ENCODE assay signal across 8 cellular contexts in genomic region chr6:26383624-26384417, GRCh38. TPM values are rescaled to one million over a fixed set of nuclear protein-coding genes. Genes with fewer than 3 reads are reported as not detected.
DNase-seq lines count a peak whose midpoint lies in the region; ATAC-seq, FAIRE-seq and TF ChIP-seq lines count a peak whose summit lies in the region.

No MANE protein-coding gene starts in this region.

- H3K27ac ChIP-seq in caudate nucleus (ENCODE audit: low read depth, low read length): peak overlapping the region; percentile 87
- H3K27ac ChIP-seq in HepG2 (ENCODE audit: extremely low read length, insufficient read depth, low read length): peak overlapping the region; percentile 45
- H3K27ac ChIP-seq in stomach smooth muscle (ENCODE audit: low read length): peak overlapping the region; percentile 50

- TF ChIP-seq RAD21 in HepG2 (CRISPR knock-in tag; IDR thresholded peaks at IDR 0.05): no peak

- no peaks in the 10 kb centered on the region for H4K20me1 ChIP-seq in HepG2 (ENCODE audit: insufficient read depth, low read length)

- no peak for TF ChIP-seq CTCF in BJ (IDR thresholded peaks at IDR 0.05; ENCODE audit: insufficient read depth, low read depth, low read length)
- TF ChIP-seq CTCF in HepG2 (CRISPR knock-in tag; IDR thresholded peaks at IDR 0.05): no peak

- intact Hi-C loops in HepG2 (cut with micrococcal nuclease; ENCODE audit: unreplicated experiment): loop anchor here (2.0 kb wide), 1 partner anchor 33 kb away; no protein-coding TSS in a partner anchor

- ATAC-seq in HepG2 (peak; percentile 46), HG02678 (IDR thresholded peaks at IDR 0.05; ENCODE audit: unreplicated experiment) (no peak)

- no peak for DNase-seq in BJ (ENCODE audit: low read depth)
- DNase-seq in H4 (ENCODE audit: low spot score): peak; percentile 54
- peak; percentile 68 for DNase-seq in OCI-M1 (lab: John Stamatoyannopoulos, UW)
- peak in 31 of 61 donors; percentile 3 to 52 (median 33) for DNase-seq in caudate nucleus (lab: John Stamatoyannopoulos, UW)
- DNase-seq in HepG2 (ENCODE audit: low spot score): no peak
- no peak for DNase-seq in CD1c-positive myeloid dendritic cell (ENCODE audit: extremely low spot score)

- in situ Hi-C loops in HepG2 (cut with HindIII; ENCODE audit: extremely low pct_ligation_motif_present, low pct_unique_long_range_greater_than_20kb): no loop called here

- TF ChIP-seq EP300 in HepG2 (IDR thresholded peaks at IDR 0.05; ENCODE audit: low read depth in 2 of 2, low read length in 2 of 2): no peak
- TF ChIP-seq EP300 in HepG2 (CRISPR knock-in tag; IDR thresholded peaks at IDR 0.05; ENCODE audit: borderline replicate concordance): no peak

- no TSS peak for BruUV-seq in HepG2 (replicated peaks; lab: Mats Ljungman, UMichigan)

- 0 out of 2 replicates have a peak, but pooled peaks cover 3% of the 10 kb centered on the region for H3K36me3 ChIP-seq in BJ (ENCODE audit: control insufficient read depth, insufficient read depth, low read length)
- H3K36me3 ChIP-seq in HepG2 (replicated peaks in 1 of 2; ENCODE audit: control insufficient read depth in 1 of 2, insufficient read depth in 2 of 2, low read length in 2 of 2): no peaks in the 10 kb centered on the region
- peaks cover 0 to 2% of the 10 kb centered on the region in 2 donors for H3K36me3 ChIP-seq in stomach smooth muscle (ENCODE audit: control insufficient read depth in 2 of 2, insufficient read depth in 2 of 2, low read length in 2 of 2)

- H3K27me3 ChIP-seq in BJ (ENCODE audit: control insufficient read depth, insufficient read depth, low read length) (no peaks in the 10 kb centered on the region), HepG2 (ENCODE audit: control insufficient read depth in 1 of 2, insufficient read depth in 2 of 2, low read length in 2 of 2) (no peaks in the 10 kb centered on the region), stomach smooth muscle (ENCODE audit: control insufficient read depth in 1 of 2, insufficient read depth in 2 of 2, low read length in 2 of 2) (no peaks in the 10 kb centered on the region)

- H3K9me3 ChIP-seq in HepG2 (ENCODE audit: low read length) (no peaks in the 10 kb centered on the region), stomach smooth muscle (ENCODE audit: control insufficient read depth in 2 of 2, low read length in 2 of 2) (no peaks in the 10 kb centered on the region)

- H3K4me2 ChIP-seq in HepG2 (ENCODE audit: low read depth, low read length): peak overlapping the region; percentile 91

- 25% methylated on average over 7 of the region's 7 CpGs for WGBS in HepG2 (ENCODE audit: low lambda C conversion rate)

- H3K79me2 ChIP-seq in HepG2 (ENCODE audit: insufficient read depth, low read length): no peaks in the 10 kb centered on the region

- CTCF ChIA-PET in BJ (lab: Yijun Ruan, JAX) (interaction anchor here (1.2 to 1.6 kb wide), 2 partner anchors 42 to 95 kb away, joined by 3 to 5 read pairs; no protein-coding TSS in a partner anchor), HepG2 (lab: Yijun Ruan, JAX; ENCODE audit: low intra/inter-chr PET ratio, low total read pairs) (no interaction called here)

- no peak for TF ChIP-seq POLR2A in HepG2 (IDR thresholded peaks at IDR 0.05; ENCODE audit: insufficient read depth in 1 of 2, low read depth in 2 of 2, low read length in 2 of 2)

- POLR2A ChIA-PET in BJ (lab: Charles Lee) (no interaction called here), HepG2 (lab: Yijun Ruan, JAX) (interaction anchor here (0.9 to 1.3 kb wide), 7 partner anchors 18 to 154 kb away, joined by 3 to 7 read pairs (median 4); no protein-coding TSS in a partner anchor)

- H3K9ac ChIP-seq in HepG2 (ENCODE audit: insufficient read depth, low read depth, low read length): peak overlapping the region; percentile 72
- peak overlapping the region; percentile 65 to 89 for H3K9ac ChIP-seq in stomach smooth muscle (ENCODE audit: low read length in 2 of 2)

- peak overlapping the region; percentile 99 for H2AFZ ChIP-seq in HepG2 (ENCODE audit: low read length)

- peak; percentile 69 for FAIRE-seq in HepG2 (lab: Jason Lieb, UNC)

- peak overlapping the region; percentile 82 for H3K4me3 ChIP-seq in BJ (ENCODE audit: low read depth, low read length)
- H3K4me3 ChIP-seq in HepG2 (replicated peaks in 1 of 3; ENCODE audit: insufficient read depth in 1 of 3, low read depth in 2 of 3, low read length in 3 of 3): peak overlapping the region; percentile 79 to 96 (median 85)
- peak overlapping the region; percentile 77 to 97 for H3K4me3 ChIP-seq in stomach smooth muscle (ENCODE audit: low read length in 2 of 2)

- peaks cover 40% of the 10 kb centered on the region for H3K4me1 ChIP-seq in HepG2 (ENCODE audit: insufficient read depth, low read length)
- peaks cover 7% of the 10 kb centered on the region for H3K4me1 ChIP-seq in stomach smooth muscle (ENCODE audit: control insufficient read depth, insufficient read depth, low read length)

RNA-seq across cellular contexts. Expression of gene BTN2A2, which starts 0.9 kb away (rescaled TPM):
- 11.0 and 14.3 TPM in 2 replicates for polyA plus RNA-seq in BJ (2011; rRNA removed)
- polyA minus RNA-seq in BJ (2011; rRNA and poly(A)+ RNA removed): 18.0 and 19.6 TPM in 2 replicates
- total RNA-seq in H4 (2014; rRNA removed; shearing (Covaris generic)): 3.6 and 6.2 TPM in 2 replicates
- 6.0 and 12.2 TPM in 2 replicates for total RNA-seq in HepG2 (2016; rRNA removed; fragmentation: Illumina TruSeq; extraction: Trizol)
- total RNA-seq in HepG2 (2016; cell fraction: cytosol; rRNA removed; fragmentation: Illumina TruSeq; extraction: Trizol; ENCODE audit: low read depth): 2.6 and 2.7 TPM in 2 replicates
- total RNA-seq in HepG2 (2016; cell fraction: insoluble cytoplasmic fraction; rRNA removed; fragmentation: Illumina TruSeq; extraction: Trizol): 5.9 and 11.3 TPM in 2 replicates
- total RNA-seq in HepG2 (2016; cell fraction: membrane; rRNA removed; fragmentation: Illumina TruSeq; extraction: Trizol): 3.3 and 3.6 TPM in 2 replicates
- 18.5 and 19.7 TPM in 2 replicates for total RNA-seq in HepG2 (2016; cell fraction: nucleus; rRNA removed; fragmentation: Illumina TruSeq; extraction: Trizol)
- 10.8 and 15.4 TPM in 2 replicates for polyA plus RNA-seq in HepG2 (2011; rRNA removed)
- 8.1 and 9.6 TPM in 2 replicates for polyA plus RNA-seq in HepG2 (2011; cell fraction: cytosol; rRNA removed)
- polyA plus RNA-seq in HepG2 (2011; cell fraction: nucleus; rRNA removed): 24.5 and 30.2 TPM in 2 replicates
- 8.5 and 8.6 TPM in 2 replicates for polyA plus RNA-seq in HepG2 (2012)
- 0.77 and 0.96 TPM in 2 replicates for polyA plus RNA-seq in HepG2 (2016; cell fraction: cytosol; fragmentation: Illumina TruSeq; extraction: Trizol; ENCODE audit: low read depth)
- polyA plus RNA-seq in HepG2 (2016; cell fraction: insoluble cytoplasmic fraction; fragmentation: Illumina TruSeq; extraction: Trizol; ENCODE audit: low read depth): 4.7 and 5.5 TPM in 2 replicates
- 1.7 and 2.0 TPM in 2 replicates for polyA plus RNA-seq in HepG2 (2016; cell fraction: membrane; fragmentation: Illumina TruSeq; extraction: Trizol; ENCODE audit: low read depth)
- 17.6 and 22.8 TPM in 2 replicates for polyA plus RNA-seq in HepG2 (2016; cell fraction: nucleus; fragmentation: Illumina TruSeq; extraction: Trizol; ENCODE audit: insufficient read depth, low read depth)
- polyA minus RNA-seq in HepG2 (2011; rRNA and poly(A)+ RNA removed; ENCODE audit: low replicate concordance): 2.5 and 22.6 TPM in 2 replicates
- 6.1 and 6.4 TPM in 2 replicates for polyA minus RNA-seq in HepG2 (2011; cell fraction: cytosol; rRNA and poly(A)+ RNA removed)
- polyA minus RNA-seq in HepG2 (2011; cell fraction: nucleus; rRNA and poly(A)+ RNA removed): 29.2 and 34.7 TPM in 2 replicates

RNA-seq across cellular contexts. Expression of gene BTN3A1, which starts 18.3 kb away (rescaled TPM):
- polyA plus RNA-seq in BJ (2011; rRNA removed): 17.3 and 18.4 TPM in 2 replicates
- 8.9 and 21.7 TPM in 2 replicates for polyA minus RNA-seq in BJ (2011; rRNA and poly(A)+ RNA removed)
- total RNA-seq in H4 (2014; rRNA removed; shearing (Covaris generic)): 26.6 and 29.0 TPM in 2 replicates
- 8.1 and 13.3 TPM in 2 replicates for total RNA-seq in HepG2 (2016; rRNA removed; fragmentation: Illumina TruSeq; extraction: Trizol)
- total RNA-seq in HepG2 (2016; cell fraction: cytosol; rRNA removed; fragmentation: Illumina TruSeq; extraction: Trizol; ENCODE audit: low read depth): 3.0 and 3.2 TPM in 2 replicates
- total RNA-seq in HepG2 (2016; cell fraction: insoluble cytoplasmic fraction; rRNA removed; fragmentation: Illumina TruSeq; extraction: Trizol): 8.0 and 11.8 TPM in 2 replicates
- total RNA-seq in HepG2 (2016; cell fraction: membrane; rRNA removed; fragmentation: Illumina TruSeq; extraction: Trizol): 7.8 and 8.0 TPM in 2 replicates
- total RNA-seq in HepG2 (2016; cell fraction: nucleus; rRNA removed; fragmentation: Illumina TruSeq; extraction: Trizol): 15.9 and 17.1 TPM in 2 replicates
- polyA plus RNA-seq in HepG2 (2011; rRNA removed): 14.0 and 17.0 TPM in 2 replicates
- polyA plus RNA-seq in HepG2 (2011; cell fraction: cytosol; rRNA removed): 6.9 and 9.3 TPM in 2 replicates
- 29.0 and 46.1 TPM in 2 replicates for polyA plus RNA-seq in HepG2 (2011; cell fraction: nucleus; rRNA removed)
- polyA plus RNA-seq in HepG2 (2012): 9.4 and 11.5 TPM in 2 replicates
- polyA plus RNA-seq in HepG2 (2016; cell fraction: cytosol; fragmentation: Illumina TruSeq; extraction: Trizol; ENCODE audit: low read depth): 0.54 and 0.75 TPM in 2 replicates
- polyA plus RNA-seq in HepG2 (2016; cell fraction: insoluble cytoplasmic fraction; fragmentation: Illumina TruSeq; extraction: Trizol; ENCODE audit: low read depth): 4.6 and 4.8 TPM in 2 replicates
- polyA plus RNA-seq in HepG2 (2016; cell fraction: membrane; fragmentation: Illumina TruSeq; extraction: Trizol; ENCODE audit: low read depth): 2.4 and 2.5 TPM in 2 replicates
- 27.2 and 30.6 TPM in 2 replicates for polyA plus RNA-seq in HepG2 (2016; cell fraction: nucleus; fragmentation: Illumina TruSeq; extraction: Trizol; ENCODE audit: insufficient read depth, low read depth)
- 46.1 and 68.9 TPM in 2 replicates for polyA minus RNA-seq in HepG2 (2011; rRNA and poly(A)+ RNA removed; ENCODE audit: low replicate concordance)
- polyA minus RNA-seq in HepG2 (2011; cell fraction: cytosol; rRNA and poly(A)+ RNA removed): 8.0 and 8.9 TPM in 2 replicates
- 17.8 and 27.4 TPM in 2 replicates for polyA minus RNA-seq in HepG2 (2011; cell fraction: nucleus; rRNA and poly(A)+ RNA removed)

RNA-seq across cellular contexts. Expression of gene BTN3A2, which starts 18.8 kb away (rescaled TPM):
- polyA plus RNA-seq in BJ (2011; rRNA removed) (30.0 and 34.7 TPM in 2 replicates), HepG2 (2011; rRNA removed) (36.2 and 36.3 TPM in 2 replicates)
- 7.6 and 9.2 TPM in 2 replicates for polyA minus RNA-seq in BJ (2011; rRNA and poly(A)+ RNA removed)
- total RNA-seq in H4 (2014; rRNA removed; shearing (Covaris generic)): 29.6 and 32.0 TPM in 2 replicates
- total RNA-seq in HepG2 (2016; rRNA removed; fragmentation: Illumina TruSeq; extraction: Trizol): 18.9 and 21.3 TPM in 2 replicates
- 3.4 and 4.3 TPM in 2 replicates for total RNA-seq in HepG2 (2016; cell fraction: cytosol; rRNA removed; fragmentation: Illumina TruSeq; extraction: Trizol; ENCODE audit: low read depth)
- total RNA-seq in HepG2 (2016; cell fraction: insoluble cytoplasmic fraction; rRNA removed; fragmentation: Illumina TruSeq; extraction: Trizol): 17.8 and 20.4 TPM in 2 replicates
- total RNA-seq in HepG2 (2016; cell fraction: membrane; rRNA removed; fragmentation: Illumina TruSeq; extraction: Trizol): 13.3 and 13.9 TPM in 2 replicates
- 16.6 and 20.6 TPM in 2 replicates for total RNA-seq in HepG2 (2016; cell fraction: nucleus; rRNA removed; fragmentation: Illumina TruSeq; extraction: Trizol)
- polyA plus RNA-seq in HepG2 (2011; cell fraction: cytosol; rRNA removed): 28.2 and 31.2 TPM in 2 replicates
- polyA plus RNA-seq in HepG2 (2011; cell fraction: nucleus; rRNA removed): 36.5 and 54.5 TPM in 2 replicates
- polyA plus RNA-seq in HepG2 (2012): 22.7 and 24.1 TPM in 2 replicates
- 3.2 and 3.3 TPM in 2 replicates for polyA plus RNA-seq in HepG2 (2016; cell fraction: cytosol; fragmentation: Illumina TruSeq; extraction: Trizol; ENCODE audit: low read depth)
- polyA plus RNA-seq in HepG2 (2016; cell fraction: insoluble cytoplasmic fraction; fragmentation: Illumina TruSeq; extraction: Trizol; ENCODE audit: low read depth): 14.2 and 14.4 TPM in 2 replicates
- polyA plus RNA-seq in HepG2 (2016; cell fraction: membrane; fragmentation: Illumina TruSeq; extraction: Trizol; ENCODE audit: low read depth): 8.3 and 9.3 TPM in 2 replicates
- polyA plus RNA-seq in HepG2 (2016; cell fraction: nucleus; fragmentation: Illumina TruSeq; extraction: Trizol; ENCODE audit: insufficient read depth, low read depth): 33.8 and 37.9 TPM in 2 replicates
- polyA minus RNA-seq in HepG2 (2011; rRNA and poly(A)+ RNA removed; ENCODE audit: low replicate concordance): 35.9 and 51.8 TPM in 2 replicates
- 12.0 and 17.2 TPM in 2 replicates for polyA minus RNA-seq in HepG2 (2011; cell fraction: cytosol; rRNA and poly(A)+ RNA removed)
- polyA minus RNA-seq in HepG2 (2011; cell fraction: nucleus; rRNA and poly(A)+ RNA removed): 21.9 and 35.8 TPM in 2 replicates

RNA-seq across cellular contexts. Expression of gene BTN3A3, which starts 56.5 kb away (rescaled TPM):
- 13.7 and 15.2 TPM in 2 replicates for polyA plus RNA-seq in BJ (2011; rRNA removed)
- 6.3 and 7.5 TPM in 2 replicates for polyA minus RNA-seq in BJ (2011; rRNA and poly(A)+ RNA removed)
- total RNA-seq in H4 (2014; rRNA removed; shearing (Covaris generic)): 15.3 and 20.6 TPM in 2 replicates
- total RNA-seq in HepG2 (2016; rRNA removed; fragmentation: Illumina TruSeq; extraction: Trizol): 2.9 and 4.3 TPM in 2 replicates
- total RNA-seq in HepG2 (2016; cell fraction: cytosol; rRNA removed; fragmentation: Illumina TruSeq; extraction: Trizol; ENCODE audit: low read depth): 1.1 and 1.8 TPM in 2 replicates
- total RNA-seq in HepG2 (2016; cell fraction: insoluble cytoplasmic fraction; rRNA removed; fragmentation: Illumina TruSeq; extraction: Trizol): 4.0 and 5.3 TPM in 2 replicates
- total RNA-seq in HepG2 (2016; cell fraction: membrane; rRNA removed; fragmentation: Illumina TruSeq; extraction: Trizol): 1.1 and 2.7 TPM in 2 replicates
- 10.3 and 12.7 TPM in 2 replicates for total RNA-seq in HepG2 (2016; cell fraction: nucleus; rRNA removed; fragmentation: Illumina TruSeq; extraction: Trizol)
- 5.0 and 6.3 TPM in 2 replicates for polyA plus RNA-seq in HepG2 (2011; rRNA removed)
- polyA plus RNA-seq in HepG2 (2011; cell fraction: cytosol; rRNA removed): 2.3 and 3.7 TPM in 2 replicates
- 12.9 and 22.9 TPM in 2 replicates for polyA plus RNA-seq in HepG2 (2011; cell fraction: nucleus; rRNA removed)
- 3.7 and 5.2 TPM in 2 replicates for polyA plus RNA-seq in HepG2 (2012)
- polyA plus RNA-seq in HepG2 (2016; cell fraction: cytosol; fragmentation: Illumina TruSeq; extraction: Trizol; ENCODE audit: low read depth): 0.26 and 0.36 TPM in 2 replicates
- 1.9 and 2.2 TPM in 2 replicates for polyA plus RNA-seq in HepG2 (2016; cell fraction: insoluble cytoplasmic fraction; fragmentation: Illumina TruSeq; extraction: Trizol; ENCODE audit: low read depth)
- 0.65 and 0.73 TPM in 2 replicates for polyA plus RNA-seq in HepG2 (2016; cell fraction: membrane; fragmentation: Illumina TruSeq; extraction: Trizol; ENCODE audit: low read depth)
- 13.4 and 14.1 TPM in 2 replicates for polyA plus RNA-seq in HepG2 (2016; cell fraction: nucleus; fragmentation: Illumina TruSeq; extraction: Trizol; ENCODE audit: insufficient read depth, low read depth)
- 8.0 and 29.3 TPM in 2 replicates for polyA minus RNA-seq in HepG2 (2011; rRNA and poly(A)+ RNA removed; ENCODE audit: low replicate concordance)
- 1.1 and 1.4 TPM in 2 replicates for polyA minus RNA-seq in HepG2 (2011; cell fraction: cytosol; rRNA and poly(A)+ RNA removed)
- 10.0 and 27.5 TPM in 2 replicates for polyA minus RNA-seq in HepG2 (2011; cell fraction: nucleus; rRNA and poly(A)+ RNA removed)

Comparison
In these comparisons a context has a peak if more than half of its experiments do, and no peak if none do; other contexts are left out.
1. DNase-seq: peak in H4 (single experiment), OCI-M1 (single experiment) and caudate nucleus (31 of 61); none in BJ (single experiment), HepG2 (single experiment) and CD1c-positive myeloid dendritic cell (single experiment).
2. Peak in every context shown above with its lines, with median percentiles within 50 percentile points of each other: H3K4me3 ChIP-seq and H3K27ac ChIP-seq.